8 cellular contexts compared by ENCODE assay signal in genomic region chr5:55176176-55176818, GRCh38. TPM values are rescaled to one million over a fixed set of nuclear protein-coding genes. Genes with fewer than 3 reads are reported as not detected.
DNase-seq lines count a peak whose midpoint lies in the region; ATAC-seq and TF ChIP-seq lines count a peak whose summit lies in the region.

No MANE protein-coding gene starts in this region.

- TF ChIP-seq POLR2A in Peyer's patch (IDR thresholded peaks at IDR 0.05): no peak
- TF ChIP-seq POLR2A in breast epithelium (IDR thresholded peaks at IDR 0.05): no peak
- no peak for TF ChIP-seq POLR2A in testis (IDR thresholded peaks at IDR 0.05)
- no peak for TF ChIP-seq POLR2A in GM18505 (IDR thresholded peaks at IDR 0.05; ENCODE audit: borderline replicate concordance, extremely low read depth, insufficient read depth, insufficient read length)

- WGBS in testis, 2 donors: 3 to 6% methylated on average over 36 to 44 of the region's 44 CpGs

- CTCF ChIA-PET in BJ (lab: Yijun Ruan, JAX): interaction anchor here (0.6 to 1.4 kb wide), 4 partner anchors 16 to 803 kb away, joined by 3 to 4 read pairs (median 3); partner anchors contain the start of gene GPX8

- H3K36me3 ChIP-seq in BJ (ENCODE audit: control insufficient read depth, insufficient read depth, low read length) (no peaks in the 10 kb centered on the region), Peyer's patch (no peaks in the 10 kb centered on the region), breast epithelium (no peaks in the 10 kb centered on the region), testis (ENCODE audit: low read depth, missing control alignments) (no peaks in the 10 kb centered on the region)

- POLR2A ChIA-PET in BJ (lab: Charles Lee): interaction anchor here (0.6 kb wide), 1 partner anchor 929 kb away, joined by 4 read pairs; no protein-coding TSS in a partner anchor

- peak; percentile 78 for ATAC-seq in left lobe of liver
- ATAC-seq in GM18505 (IDR thresholded peaks at IDR 0.05; ENCODE audit: unreplicated experiment): no peak
- ATAC-seq in GM19463 (IDR thresholded peaks at IDR 0.05; ENCODE audit: unreplicated experiment): no peak

- peaks cover 0 to 30% (median 12%) of the 10 kb centered on the region in 4 donors for H3K4me1 ChIP-seq in Peyer's patch
- H3K4me1 ChIP-seq in breast epithelium: peaks cover 0 to 5% of the 10 kb centered on the region in 2 donors
- H3K4me1 ChIP-seq in testis: peaks cover 7% of the 10 kb centered on the region

- TF ChIP-seq CTCF in BJ (IDR thresholded peaks at IDR 0.05; ENCODE audit: insufficient read depth, low read depth, low read length): 0 out of 2 replicates have a peak, but pooled peaks have one; percentile 11
- peak in 3 of 6 experiments; percentile 50 to 67 (median 59) for TF ChIP-seq CTCF in Peyer's patch (IDR thresholded peaks at IDR 0.05)
- no peak for TF ChIP-seq CTCF in breast epithelium (IDR thresholded peaks at IDR 0.05)
- TF ChIP-seq CTCF in testis (IDR thresholded peaks at IDR 0.05): peak in 2 of 3 experiments; percentile 21 to 30

- no peaks in the 10 kb centered on the region for H3K9me3 ChIP-seq in Peyer's patch
- H3K9me3 ChIP-seq in breast epithelium: no peaks in the 10 kb centered on the region
- H3K9me3 ChIP-seq in testis: no peaks in the 10 kb centered on the region

- H3K27ac ChIP-seq in Peyer's patch (no peak overlapping the region), breast epithelium (no peak overlapping the region), testis (no peak overlapping the region)

- H3K4me3 ChIP-seq in BJ (ENCODE audit: low read depth, low read length) (no peak overlapping the region), Peyer's patch (peak overlapping the region in 2 of 4 donors; percentile 38 to 45), breast epithelium (peak overlapping the region in 2 of 3 donors; percentile 41 to 54), testis (peak overlapping the region; percentile 15 to 27)

- intact Hi-C loops in breast epithelium (cut with DNase I; ENCODE audit: low total_unique reads): loop anchor here (10.0 kb wide), 1 partner anchor 519 kb away; no protein-coding TSS in a partner anchor
- intact Hi-C loops in testis (cut with DNase I; ENCODE audit: low total_unique reads): no loop called here

- DNase-seq in BJ (ENCODE audit: low read depth): no peak
- peak; percentile 60 for DNase-seq in HT1080 (ENCODE audit: low read depth)
- peak in 2 of 3 donors; percentile 50 to 75 for DNase-seq in Peyer's patch
- DNase-seq in breast epithelium (ENCODE audit: low spot score in 2 of 2): no peak
- peak; percentile 62 for DNase-seq in left lobe of liver (ENCODE audit: low spot score)
- peak; percentile 55 for DNase-seq in testis

- peaks cover 27% of the 10 kb centered on the region for H3K27me3 ChIP-seq in BJ (ENCODE audit: control insufficient read depth, insufficient read depth, low read length)
- H3K27me3 ChIP-seq in Peyer's patch: peaks cover 0 to 24% of the 10 kb centered on the region in 2 donors
- peaks cover 0 to 41% of the 10 kb centered on the region in 2 donors for H3K27me3 ChIP-seq in breast epithelium
- no peaks in the 10 kb centered on the region for H3K27me3 ChIP-seq in testis

RNA-seq across cellular contexts. Expression of gene CDC20B, which starts 3.3 kb away (rescaled TPM):
- not detected in 2 replicates for polyA plus RNA-seq in BJ (2011; rRNA removed)
- polyA minus RNA-seq in BJ (2011; rRNA and poly(A)+ RNA removed): not detected in 2 replicates
- total RNA-seq in HT1080 (2014; rRNA removed; shearing (Covaris generic)): not detected in 2 replicates
- 0.05 and 0.28 TPM in 2 replicates for polyA plus RNA-seq in HT1080 (2015; cell fraction: cytosol; rRNA removed)
- polyA plus RNA-seq in HT1080 (2015; cell fraction: nucleus; rRNA removed): 0.48 and 0.56 TPM in 2 replicates
- total RNA-seq in Peyer's patch: not detected
- not detected for total RNA-seq in breast epithelium
- not detected for total RNA-seq in left lobe of liver
- 10 to 100 TPM in 1 of 2 donors, 1 to 10 TPM in 1; 4.8 to 15.6 TPM for total RNA-seq in testis
- 2.8 TPM for polyA plus RNA-seq in testis (ENCODE audit: insufficient read depth, low read depth, low replicate concordance)

RNA-seq across cellular contexts. Expression of gene GPX8, which starts 16.3 kb away (rescaled TPM):
- polyA plus RNA-seq in BJ (2011; rRNA removed): 115 and 271 TPM in 2 replicates
- 28.2 and 36.8 TPM in 2 replicates for polyA minus RNA-seq in BJ (2011; rRNA and poly(A)+ RNA removed)
- 48.3 and 48.7 TPM in 2 replicates for total RNA-seq in HT1080 (2014; rRNA removed; shearing (Covaris generic))
- polyA plus RNA-seq in HT1080 (2015; cell fraction: cytosol; rRNA removed): 83.5 and 85.4 TPM in 2 replicates
- polyA plus RNA-seq in HT1080 (2015; cell fraction: nucleus; rRNA removed): 61.6 and 70.0 TPM in 2 replicates
- total RNA-seq in Peyer's patch: 1 to 10 TPM in 3 of 4 donors, under 1 TPM in 1; 0.88 to 5.8 (median 1.3) TPM
- total RNA-seq in breast epithelium: 10 to 100 TPM; 14.4 to 24.9 (median 21.0) TPM
- 0.86 TPM for total RNA-seq in left lobe of liver
- total RNA-seq in testis: 10 to 100 TPM in 1 of 2 donors, 1 to 10 TPM in 1; 8.2 to 12.3 TPM
- 13.9 TPM for polyA plus RNA-seq in testis (ENCODE audit: insufficient read depth, low read depth, low replicate concordance)

RNA-seq across cellular contexts. Expression of gene MCIDAS, which starts 50.8 kb away (rescaled TPM):
- polyA plus RNA-seq in BJ (2011; rRNA removed) (0.04 TPM in 1 of 2 replicates, not detected in the other), testis (ENCODE audit: insufficient read depth, low read depth, low replicate concordance) (0.42 TPM)
- not detected in 2 replicates for polyA minus RNA-seq in BJ (2011; rRNA and poly(A)+ RNA removed)
- total RNA-seq in HT1080 (2014; rRNA removed; shearing (Covaris generic)): 2.6 and 2.8 TPM in 2 replicates
- polyA plus RNA-seq in HT1080 (2015; cell fraction: cytosol; rRNA removed): 1.00 and 1.2 TPM in 2 replicates
- polyA plus RNA-seq in HT1080 (2015; cell fraction: nucleus; rRNA removed): 3.7 and 5.9 TPM in 2 replicates
- total RNA-seq in Peyer's patch (not detected), breast epithelium (under 1 TPM in 2 of 3 donors, not detected in 1; 0.73 to 0.98 TPM), left lobe of liver (not detected), testis (under 1 TPM; 0.39 to 0.68 TPM)

RNA-seq across cellular contexts. Expression of gene CCNO, which starts 57.1 kb away (rescaled TPM):
- 0.05 and 0.18 TPM in 2 replicates for polyA plus RNA-seq in BJ (2011; rRNA removed)
- polyA minus RNA-seq in BJ (2011; rRNA and poly(A)+ RNA removed): not detected in 2 replicates
- 1.9 and 3.2 TPM in 2 replicates for total RNA-seq in HT1080 (2014; rRNA removed; shearing (Covaris generic))
- 4.1 and 5.4 TPM in 2 replicates for polyA plus RNA-seq in HT1080 (2015; cell fraction: cytosol; rRNA removed)
- polyA plus RNA-seq in HT1080 (2015; cell fraction: nucleus; rRNA removed): 6.0 and 6.6 TPM in 2 replicates
- 1 to 10 TPM in 2 of 4 donors, under 1 TPM in 1, not detected in 1; 0.95 to 3.1 (median 2.5) TPM for total RNA-seq in Peyer's patch
- 1 to 10 TPM in 2 of 3 donors, under 1 TPM in 1; 0.32 to 4.3 (median 3.2) TPM for total RNA-seq in breast epithelium
- not detected for total RNA-seq in left lobe of liver
- total RNA-seq in testis: 10 to 100 TPM; 13.8 to 14.4 TPM
- polyA plus RNA-seq in testis (ENCODE audit: insufficient read depth, low read depth, low replicate concordance): 19.9 TPM

Comparison
In these comparisons a context has a peak if more than half of its experiments do, and no peak if none do; other contexts are left out.
1. DNase-seq: peak in HT1080 (single experiment), Peyer's patch (2 of 3), left lobe of liver (single experiment) and testis (single experiment); none in BJ (single experiment) and breast epithelium (0 of 2).
2. CTCF ChIP-seq: peak in BJ (single experiment) and testis (2 of 3); none in breast epithelium (0 of 3).